In the genomic region with DNA sequence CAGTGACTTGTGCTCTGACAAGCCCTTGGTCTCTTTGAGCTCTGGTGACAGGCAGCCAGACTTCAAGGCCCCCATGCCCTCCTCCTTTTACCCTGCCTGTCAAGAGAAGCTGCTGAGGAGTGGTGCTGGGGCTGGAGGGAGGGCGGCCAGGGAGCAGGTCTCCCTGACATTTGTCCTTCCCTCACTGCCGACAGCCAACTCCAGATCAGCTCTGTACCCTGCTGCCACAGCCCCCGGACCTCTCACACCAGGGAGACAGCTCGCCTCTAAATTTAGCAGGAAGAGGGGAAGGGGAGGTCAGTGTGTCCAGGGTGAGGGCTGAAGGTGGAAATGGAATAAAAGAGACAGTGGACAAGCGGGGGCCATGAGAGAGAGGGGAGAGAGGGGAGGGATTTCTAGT, we compare ENCODE assay signal across 3 cellular contexts.
TF ChIP-seq lines count a peak whose summit lies in the region.

No MANE protein-coding gene starts in this region.

TF ChIP-seq in GM23338, 12 proteins besides CTCF, POLR2A, EP300 and RAD21 (continues in another document):
- no peak for TF ChIP-seq NANOG (IDR thresholded peaks at IDR 0.05; ENCODE audit: borderline replicate concordance)
- no peak for TF ChIP-seq CREB1 (CRISPR knock-in tag; IDR thresholded peaks at IDR 0.05; ENCODE audit: low read depth)
- TF ChIP-seq ZNF114 (CRISPR knock-in tag; IDR thresholded peaks at IDR 0.05) = no peak
- no peak for TF ChIP-seq JUNB (IDR thresholded peaks at IDR 0.05; ENCODE audit: unreplicated experiment)
- TF ChIP-seq ZNF331 (CRISPR knock-in tag; IDR thresholded peaks at IDR 0.05; ENCODE audit: low read depth) = no peak
- no peak for TF ChIP-seq POLR2AphosphoS5 (IDR thresholded peaks at IDR 0.05; ENCODE audit: low read depth)
- TF ChIP-seq EZH2phosphoT487 (IDR thresholded peaks at IDR 0.05; ENCODE audit: unreplicated experiment) = no peak
- no peak for TF ChIP-seq STAT1 (IDR thresholded peaks at IDR 0.05; ENCODE audit: unreplicated experiment)
- TF ChIP-seq, protein P1, sequence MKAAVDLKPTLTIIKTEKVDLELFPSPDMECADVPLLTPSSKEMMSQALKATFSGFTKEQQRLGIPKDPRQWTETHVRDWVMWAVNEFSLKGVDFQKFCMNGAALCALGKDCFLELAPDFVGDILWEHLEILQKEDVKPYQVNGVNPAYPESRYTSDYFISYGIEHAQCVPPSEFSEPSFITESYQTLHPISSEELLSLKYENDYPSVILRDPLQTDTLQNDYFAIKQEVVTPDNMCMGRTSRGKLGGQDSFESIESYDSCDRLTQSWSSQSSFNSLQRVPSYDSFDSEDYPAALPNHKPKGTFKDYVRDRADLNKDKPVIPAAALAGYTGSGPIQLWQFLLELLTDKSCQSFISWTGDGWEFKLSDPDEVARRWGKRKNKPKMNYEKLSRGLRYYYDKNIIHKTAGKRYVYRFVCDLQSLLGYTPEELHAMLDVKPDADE (IDR thresholded peaks at IDR 0.05) = no peak
- no peak for TF ChIP-seq EZH2 (IDR thresholded peaks at IDR 0.05; ENCODE audit: low read depth, unreplicated experiment)
- TF ChIP-seq, protein P2, sequence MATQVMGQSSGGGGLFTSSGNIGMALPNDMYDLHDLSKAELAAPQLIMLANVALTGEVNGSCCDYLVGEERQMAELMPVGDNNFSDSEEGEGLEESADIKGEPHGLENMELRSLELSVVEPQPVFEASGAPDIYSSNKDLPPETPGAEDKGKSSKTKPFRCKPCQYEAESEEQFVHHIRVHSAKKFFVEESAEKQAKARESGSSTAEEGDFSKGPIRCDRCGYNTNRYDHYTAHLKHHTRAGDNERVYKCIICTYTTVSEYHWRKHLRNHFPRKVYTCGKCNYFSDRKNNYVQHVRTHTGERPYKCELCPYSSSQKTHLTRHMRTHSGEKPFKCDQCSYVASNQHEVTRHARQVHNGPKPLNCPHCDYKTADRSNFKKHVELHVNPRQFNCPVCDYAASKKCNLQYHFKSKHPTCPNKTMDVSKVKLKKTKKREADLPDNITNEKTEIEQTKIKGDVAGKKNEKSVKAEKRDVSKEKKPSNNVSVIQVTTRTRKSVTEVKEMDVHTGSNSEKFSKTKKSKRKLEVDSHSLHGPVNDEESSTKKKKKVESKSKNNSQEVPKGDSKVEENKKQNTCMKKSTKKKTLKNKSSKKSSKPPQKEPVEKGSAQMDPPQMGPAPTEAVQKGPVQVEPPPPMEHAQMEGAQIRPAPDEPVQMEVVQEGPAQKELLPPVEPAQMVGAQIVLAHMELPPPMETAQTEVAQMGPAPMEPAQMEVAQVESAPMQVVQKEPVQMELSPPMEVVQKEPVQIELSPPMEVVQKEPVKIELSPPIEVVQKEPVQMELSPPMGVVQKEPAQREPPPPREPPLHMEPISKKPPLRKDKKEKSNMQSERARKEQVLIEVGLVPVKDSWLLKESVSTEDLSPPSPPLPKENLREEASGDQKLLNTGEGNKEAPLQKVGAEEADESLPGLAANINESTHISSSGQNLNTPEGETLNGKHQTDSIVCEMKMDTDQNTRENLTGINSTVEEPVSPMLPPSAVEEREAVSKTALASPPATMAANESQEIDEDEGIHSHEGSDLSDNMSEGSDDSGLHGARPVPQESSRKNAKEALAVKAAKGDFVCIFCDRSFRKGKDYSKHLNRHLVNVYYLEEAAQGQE (IDR thresholded peaks at IDR 0.05; ENCODE audit: unreplicated experiment) = no peak

TF ChIP-seq in H1, 55 proteins besides CTCF, POLR2A, EP300 and RAD21 (continues in another document):
- TF ChIP-seq SIRT6 (IDR thresholded peaks at IDR 0.05; ENCODE audit: low read length) (no peak), RBBP5 (IDR thresholded peaks at IDR 0.05; ENCODE audit: borderline replicate concordance, low read depth, low read length) (no peak), GTF2F1 (IDR thresholded peaks at IDR 0.05; ENCODE audit: borderline replicate concordance, low read depth, low read length) (no peak), ASH2L (IDR thresholded peaks at IDR 0.05; ENCODE audit: low read length) (no peak)
- TF ChIP-seq, protein P3, sequence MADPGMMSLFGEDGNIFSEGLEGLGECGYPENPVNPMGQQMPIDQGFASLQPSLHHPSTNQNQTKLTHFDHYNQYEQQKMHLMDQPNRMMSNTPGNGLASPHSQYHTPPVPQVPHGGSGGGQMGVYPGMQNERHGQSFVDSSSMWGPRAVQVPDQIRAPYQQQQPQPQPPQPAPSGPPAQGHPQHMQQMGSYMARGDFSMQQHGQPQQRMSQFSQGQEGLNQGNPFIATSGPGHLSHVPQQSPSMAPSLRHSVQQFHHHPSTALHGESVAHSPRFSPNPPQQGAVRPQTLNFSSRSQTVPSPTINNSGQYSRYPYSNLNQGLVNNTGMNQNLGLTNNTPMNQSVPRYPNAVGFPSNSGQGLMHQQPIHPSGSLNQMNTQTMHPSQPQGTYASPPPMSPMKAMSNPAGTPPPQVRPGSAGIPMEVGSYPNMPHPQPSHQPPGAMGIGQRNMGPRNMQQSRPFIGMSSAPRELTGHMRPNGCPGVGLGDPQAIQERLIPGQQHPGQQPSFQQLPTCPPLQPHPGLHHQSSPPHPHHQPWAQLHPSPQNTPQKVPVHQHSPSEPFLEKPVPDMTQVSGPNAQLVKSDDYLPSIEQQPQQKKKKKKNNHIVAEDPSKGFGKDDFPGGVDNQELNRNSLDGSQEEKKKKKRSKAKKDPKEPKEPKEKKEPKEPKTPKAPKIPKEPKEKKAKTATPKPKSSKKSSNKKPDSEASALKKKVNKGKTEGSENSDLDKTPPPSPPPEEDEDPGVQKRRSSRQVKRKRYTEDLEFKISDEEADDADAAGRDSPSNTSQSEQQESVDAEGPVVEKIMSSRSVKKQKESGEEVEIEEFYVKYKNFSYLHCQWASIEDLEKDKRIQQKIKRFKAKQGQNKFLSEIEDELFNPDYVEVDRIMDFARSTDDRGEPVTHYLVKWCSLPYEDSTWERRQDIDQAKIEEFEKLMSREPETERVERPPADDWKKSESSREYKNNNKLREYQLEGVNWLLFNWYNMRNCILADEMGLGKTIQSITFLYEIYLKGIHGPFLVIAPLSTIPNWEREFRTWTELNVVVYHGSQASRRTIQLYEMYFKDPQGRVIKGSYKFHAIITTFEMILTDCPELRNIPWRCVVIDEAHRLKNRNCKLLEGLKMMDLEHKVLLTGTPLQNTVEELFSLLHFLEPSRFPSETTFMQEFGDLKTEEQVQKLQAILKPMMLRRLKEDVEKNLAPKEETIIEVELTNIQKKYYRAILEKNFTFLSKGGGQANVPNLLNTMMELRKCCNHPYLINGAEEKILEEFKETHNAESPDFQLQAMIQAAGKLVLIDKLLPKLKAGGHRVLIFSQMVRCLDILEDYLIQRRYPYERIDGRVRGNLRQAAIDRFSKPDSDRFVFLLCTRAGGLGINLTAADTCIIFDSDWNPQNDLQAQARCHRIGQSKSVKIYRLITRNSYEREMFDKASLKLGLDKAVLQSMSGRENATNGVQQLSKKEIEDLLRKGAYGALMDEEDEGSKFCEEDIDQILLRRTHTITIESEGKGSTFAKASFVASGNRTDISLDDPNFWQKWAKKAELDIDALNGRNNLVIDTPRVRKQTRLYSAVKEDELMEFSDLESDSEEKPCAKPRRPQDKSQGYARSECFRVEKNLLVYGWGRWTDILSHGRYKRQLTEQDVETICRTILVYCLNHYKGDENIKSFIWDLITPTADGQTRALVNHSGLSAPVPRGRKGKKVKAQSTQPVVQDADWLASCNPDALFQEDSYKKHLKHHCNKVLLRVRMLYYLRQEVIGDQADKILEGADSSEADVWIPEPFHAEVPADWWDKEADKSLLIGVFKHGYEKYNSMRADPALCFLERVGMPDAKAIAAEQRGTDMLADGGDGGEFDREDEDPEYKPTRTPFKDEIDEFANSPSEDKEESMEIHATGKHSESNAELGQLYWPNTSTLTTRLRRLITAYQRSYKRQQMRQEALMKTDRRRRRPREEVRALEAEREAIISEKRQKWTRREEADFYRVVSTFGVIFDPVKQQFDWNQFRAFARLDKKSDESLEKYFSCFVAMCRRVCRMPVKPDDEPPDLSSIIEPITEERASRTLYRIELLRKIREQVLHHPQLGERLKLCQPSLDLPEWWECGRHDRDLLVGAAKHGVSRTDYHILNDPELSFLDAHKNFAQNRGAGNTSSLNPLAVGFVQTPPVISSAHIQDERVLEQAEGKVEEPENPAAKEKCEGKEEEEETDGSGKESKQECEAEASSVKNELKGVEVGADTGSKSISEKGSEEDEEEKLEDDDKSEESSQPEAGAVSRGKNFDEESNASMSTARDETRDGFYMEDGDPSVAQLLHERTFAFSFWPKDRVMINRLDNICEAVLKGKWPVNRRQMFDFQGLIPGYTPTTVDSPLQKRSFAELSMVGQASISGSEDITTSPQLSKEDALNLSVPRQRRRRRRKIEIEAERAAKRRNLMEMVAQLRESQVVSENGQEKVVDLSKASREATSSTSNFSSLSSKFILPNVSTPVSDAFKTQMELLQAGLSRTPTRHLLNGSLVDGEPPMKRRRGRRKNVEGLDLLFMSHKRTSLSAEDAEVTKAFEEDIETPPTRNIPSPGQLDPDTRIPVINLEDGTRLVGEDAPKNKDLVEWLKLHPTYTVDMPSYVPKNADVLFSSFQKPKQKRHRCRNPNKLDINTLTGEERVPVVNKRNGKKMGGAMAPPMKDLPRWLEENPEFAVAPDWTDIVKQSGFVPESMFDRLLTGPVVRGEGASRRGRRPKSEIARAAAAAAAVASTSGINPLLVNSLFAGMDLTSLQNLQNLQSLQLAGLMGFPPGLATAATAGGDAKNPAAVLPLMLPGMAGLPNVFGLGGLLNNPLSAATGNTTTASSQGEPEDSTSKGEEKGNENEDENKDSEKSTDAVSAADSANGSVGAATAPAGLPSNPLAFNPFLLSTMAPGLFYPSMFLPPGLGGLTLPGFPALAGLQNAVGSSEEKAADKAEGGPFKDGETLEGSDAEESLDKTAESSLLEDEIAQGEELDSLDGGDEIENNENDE (IDR thresholded peaks at IDR 0.05; ENCODE audit: insufficient replicate concordance, low read length) = no peak
- TF ChIP-seq, protein P4, sequence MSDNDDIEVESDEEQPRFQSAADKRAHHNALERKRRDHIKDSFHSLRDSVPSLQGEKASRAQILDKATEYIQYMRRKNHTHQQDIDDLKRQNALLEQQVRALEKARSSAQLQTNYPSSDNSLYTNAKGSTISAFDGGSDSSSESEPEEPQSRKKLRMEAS (IDR thresholded peaks at IDR 0.05) = no peak

TF ChIP-seq in neural cell, 6 proteins besides CTCF, POLR2A, EP300 and RAD21:
- TF ChIP-seq TAF1 (IDR thresholded peaks at IDR 0.05; ENCODE audit: low read depth) (no peak), SMC3 (conservative IDR thresholded peaks at IDR 0.05; ENCODE audit: poor library complexity) (no peak), MXI1 (conservative IDR thresholded peaks at IDR 0.05; ENCODE audit: poor library complexity, severe bottlenecking) (no peak), POLR2AphosphoS5 (IDR thresholded peaks at IDR 0.05) (peak; percentile 8)
